Comparison of ENCODE assay signal across 27 cellular contexts in the genomic region with DNA sequence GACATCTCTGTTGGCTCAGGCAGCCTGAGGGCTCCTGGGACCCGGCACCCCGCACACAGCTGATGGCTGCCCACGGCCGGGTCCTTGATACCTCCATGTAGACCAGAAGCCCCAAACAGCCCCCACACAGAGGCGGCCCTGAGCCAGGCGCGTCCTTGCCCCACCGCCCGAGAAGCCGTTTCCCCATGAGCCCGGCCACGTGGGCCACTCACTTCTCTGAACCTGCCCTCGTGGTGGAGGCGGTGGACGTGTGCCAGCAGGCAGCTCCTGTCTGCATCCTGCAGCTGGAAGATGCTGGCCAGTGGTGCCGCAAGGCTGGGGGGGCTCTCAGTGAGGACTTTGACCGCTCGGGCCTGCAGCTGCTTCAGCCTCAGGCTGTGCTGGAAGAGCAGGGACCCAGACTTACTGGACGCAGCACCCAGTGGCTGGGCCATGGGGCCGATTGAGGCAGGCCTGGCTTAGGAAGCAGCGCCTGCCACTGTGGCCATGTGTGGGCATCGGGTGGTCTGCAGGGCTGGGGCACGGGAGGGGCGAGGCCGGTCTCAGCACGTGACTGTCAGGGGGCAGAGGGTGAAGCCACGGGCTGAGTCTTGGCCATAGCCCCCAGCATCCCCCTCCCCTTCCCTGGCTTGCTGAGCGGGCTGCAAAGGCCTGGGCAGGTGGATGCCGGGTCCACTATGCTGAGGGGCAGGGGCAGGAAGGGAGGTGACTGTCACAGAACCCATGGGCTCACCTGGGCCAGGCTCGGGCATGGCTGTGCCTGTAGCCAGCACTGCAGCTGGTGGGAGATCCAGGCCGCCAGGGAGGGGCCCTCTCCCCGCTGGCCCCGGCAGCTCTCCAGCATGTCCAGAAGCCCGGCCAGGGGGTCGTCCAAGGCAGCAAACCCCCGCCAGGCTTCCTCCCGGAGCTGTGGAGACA. TPM values are rescaled to one million over a fixed set of nuclear protein-coding genes. Genes with fewer than 3 reads are reported as not detected.
DNase-seq lines count a peak whose midpoint lies in the region; ATAC-seq and TF ChIP-seq lines count a peak whose summit lies in the region.
"Had no signal": no experiment of that assay in that cellular context is flagged by ENCODE, and none has a peak within 500 bp of the region (broad histone marks: within the 10 kb centered on the region; RNA-seq: fewer than 3 reads in every experiment).

No MANE protein-coding gene starts in this region.

- no peaks in the 10 kb centered on the region for H4K20me1 ChIP-seq in IMR-90 (ENCODE audit: insufficient read depth, low read length)
- H4K20me1 ChIP-seq: BLaER1 treated with 17β-estradiol and CSF1 and Interleukin-3, amounts not matched to agents 10 nM and 100 nM had no signal

- H3K27me3 ChIP-seq in IMR-90 (ENCODE audit: control insufficient read depth, insufficient read depth, low read length): no peaks in the 10 kb centered on the region
- H3K27me3 ChIP-seq: BLaER1 treated with 17β-estradiol and CSF1 and Interleukin-3, amounts not matched to agents 10 nM and 100 nM; body of pancreas; left lung; suprapubic skin; vagina had no signal

- dilution Hi-C loops in IMR-90 (cut with HindIII; ENCODE audit: low sequenced_read_pairs, unreplicated experiment): no loop called here

- TF ChIP-seq POLR2A in IMR-90 (IDR thresholded peaks at IDR 0.05; ENCODE audit: low read depth, low read length): no peak

- H3K56ac ChIP-seq in IMR-90 (ENCODE audit: extremely low read depth, insufficient read depth, low read length): no peak overlapping the region

- BruUV-seq in IMR-90 (replicated peaks; lab: Mats Ljungman, UMichigan): no TSS peak

- peak overlapping the region; percentile 16 for H2AK9ac ChIP-seq in IMR-90 (replicated peaks; ENCODE audit: low read depth, low read length, poor library complexity)

- no peak overlapping the region for H4K5ac ChIP-seq in IMR-90 (ENCODE audit: low read depth, low read length)

- H3K4me1 ChIP-seq in IMR-90 (ENCODE audit: control insufficient read depth, insufficient read depth, low read length): peaks cover 2% of the 10 kb centered on the region; the same call in 1 of the 2 replicates
- H3K4me1 ChIP-seq: left lung, suprapubic skin, vagina had no signal

- TF ChIP-seq CTCF in IMR-90 (conservative IDR thresholded peaks at IDR 0.05; ENCODE audit: low read depth, low read length): no peak

- no peak overlapping the region for H2AK5ac ChIP-seq in IMR-90 (ENCODE audit: low read depth, low read length)

- H3K27me3 Mint-ChIP-seq in activated naive CD8-positive, alpha-beta T cell treated with anti-CD3 and anti-CD28 coated beads, Interleukin-2, amount 10 ng/mL, durations not matched to agents 7 days and 5 days: no peaks in the 10 kb centered on the region
- H3K27me3 Mint-ChIP-seq in activated naive CD8-positive, alpha-beta T cell treated with anti-CD3 and anti-CD28 coated beads for 36 hours: no peaks in the 10 kb centered on the region
- H3K27me3 Mint-ChIP-seq: activated naive CD8-positive, alpha-beta T cell treated with anti-CD3 and anti-CD28 coated beads, Interleukin-2, amount 50 U/mL, for 24 hours; natural killer cell treated with Interleukin-12 subunit alpha and Interleukin-12 subunit beta and Interleukin-15 and Interleukin-18, amount 100 ng/mL, for 72 hours had no signal

- no peak overlapping the region for H2BK5ac ChIP-seq in IMR-90 (ENCODE audit: low read depth, low read length, poor library complexity, severe bottlenecking)

- H3K4me2 ChIP-seq in IMR-90 (ENCODE audit: low read depth, low read length): no peak overlapping the region

- no peak overlapping the region for H4K8ac ChIP-seq in IMR-90 (ENCODE audit: low read depth in 2 of 2, low read length in 2 of 2)

- H3K36me3 Mint-ChIP-seq in activated naive CD8-positive, alpha-beta T cell treated with anti-CD3 and anti-CD28 coated beads, Interleukin-2, amount 10 ng/mL, durations not matched to agents 7 days and 5 days: no peaks in the 10 kb centered on the region
- H3K36me3 Mint-ChIP-seq in activated naive CD8-positive, alpha-beta T cell treated with anti-CD3 and anti-CD28 coated beads for 36 hours: no peaks in the 10 kb centered on the region
- H3K36me3 Mint-ChIP-seq: natural killer cell treated with Interleukin-12 subunit alpha and Interleukin-12 subunit beta and Interleukin-15 and Interleukin-18, amount 100 ng/mL, for 72 hours; stimulated activated effector memory CD8-positive, alpha-beta T cell treated with anti-CD3 and anti-CD28 coated beads, Interleukin-12 subunit alpha, Interleukin-12 subunit beta, amount 100 ng/mL, for 72 hours had no signal

- peak; percentile 17 for ATAC-seq in activated naive CD8-positive, alpha-beta T cell treated with anti-CD3 and anti-CD28 coated beads, Interleukin-2, amount 10 ng/mL, durations not matched to agents 7 days and 5 days (ENCODE audit: low read depth)
- ATAC-seq in IMR-90 (ENCODE audit: low read depth) (no peak), HG03139 (IDR thresholded peaks at IDR 0.05; ENCODE audit: unreplicated experiment) (no peak)
- ATAC-seq: activated naive CD8-positive, alpha-beta T cell treated with anti-CD3 and anti-CD28 coated beads, Interleukin-2, amount 50 U/mL, for 24 hours; body of pancreas; left lung; natural killer cell treated with Interleukin-12 subunit alpha and Interleukin-12 subunit beta and Interleukin-15 and Interleukin-18, amount 100 ng/mL, for 72 hours; stimulated activated effector memory CD8-positive, alpha-beta T cell treated with anti-CD3 and anti-CD28 coated beads, Interleukin-12 subunit alpha, Interleukin-12 subunit beta, amount 100 ng/mL, for 72 hours had no signal

- H3K9me3 Mint-ChIP-seq in activated naive CD8-positive, alpha-beta T cell treated with anti-CD3 and anti-CD28 coated beads, Interleukin-2, amount 10 ng/mL, durations not matched to agents 7 days and 5 days: peaks cover 1% of the 10 kb centered on the region
- no peaks in the 10 kb centered on the region for H3K9me3 Mint-ChIP-seq in activated naive CD8-positive, alpha-beta T cell treated with anti-CD3 and anti-CD28 coated beads for 36 hours
- H3K9me3 Mint-ChIP-seq: activated naive CD8-positive, alpha-beta T cell treated with anti-CD3 and anti-CD28 coated beads, Interleukin-2, amount 50 U/mL, for 24 hours; natural killer cell treated with Interleukin-12 subunit alpha and Interleukin-12 subunit beta and Interleukin-15 and Interleukin-18, amount 100 ng/mL, for 72 hours; stimulated activated effector memory CD8-positive, alpha-beta T cell treated with anti-CD3 and anti-CD28 coated beads, Interleukin-12 subunit alpha, Interleukin-12 subunit beta, amount 100 ng/mL, for 72 hours had no signal

- no peak overlapping the region for H2BK20ac ChIP-seq in IMR-90 (ENCODE audit: low read depth, low read length)

- no peak overlapping the region for H2BK120ac ChIP-seq in IMR-90 (ENCODE audit: low read depth, low read length)

- no peak overlapping the region for H3K23ac ChIP-seq in IMR-90 (ENCODE audit: low read depth, low read length)

- CTCF ChIA-PET in IMR-90 (lab: Yijun Ruan, JAX): no interaction called here

- no peaks in the 10 kb centered on the region for H3K79me1 ChIP-seq in IMR-90 (ENCODE audit: low read depth in 1 of 2, low read length in 2 of 2)

- H3K4me3 Mint-ChIP-seq in activated naive CD8-positive, alpha-beta T cell treated with anti-CD3 and anti-CD28 coated beads, Interleukin-2, amount 10 ng/mL, durations not matched to agents 7 days and 5 days: no peak overlapping the region
- no peak overlapping the region for H3K4me3 Mint-ChIP-seq in activated naive CD8-positive, alpha-beta T cell treated with anti-CD3 and anti-CD28 coated beads for 36 hours
- H3K4me3 Mint-ChIP-seq: activated naive CD8-positive, alpha-beta T cell treated with anti-CD3 and anti-CD28 coated beads, Interleukin-2, amount 50 U/mL, for 24 hours; natural killer cell treated with Interleukin-12 subunit alpha and Interleukin-12 subunit beta and Interleukin-15 and Interleukin-18, amount 100 ng/mL, for 72 hours; stimulated activated effector memory CD8-positive, alpha-beta T cell treated with anti-CD3 and anti-CD28 coated beads, Interleukin-12 subunit alpha, Interleukin-12 subunit beta, amount 100 ng/mL, for 72 hours had no signal

- no peaks in the 10 kb centered on the region for H3K36me3 ChIP-seq in IMR-90 (ENCODE audit: control insufficient read depth, insufficient read depth, low read length)

- no peak overlapping the region for H3K27ac ChIP-seq in IMR-90 (ENCODE audit: insufficient read depth, low read length)
- H3K27ac ChIP-seq: body of pancreas, left lung, suprapubic skin, vagina had no signal

- POLR2A ChIA-PET in activated naive CD8-positive, alpha-beta T cell treated with anti-CD3 and anti-CD28 coated beads, Interleukin-2, amount 10 ng/mL, durations not matched to agents 7 days and 5 days (lab: Charles Lee): no interaction called here
- POLR2A ChIA-PET in IMR-90 (lab: Charles Lee; ENCODE audit: unreplicated experiment): no interaction called here

- no peak overlapping the region for H3K18ac ChIP-seq in IMR-90 (ENCODE audit: low read depth, low read length)

- H3K4ac ChIP-seq in IMR-90 (ENCODE audit: low read depth, low read length): no peak overlapping the region

- no peaks in the 10 kb centered on the region for H3K9me1 ChIP-seq in IMR-90 (ENCODE audit: insufficient read depth, low read length)

- no peak overlapping the region for H2BK15ac ChIP-seq in IMR-90 (ENCODE audit: low read depth, low read length)

- intact Hi-C loops in IMR-90 (cut with micrococcal nuclease): no loop called here

- H3K14ac ChIP-seq in IMR-90 (replicated peaks; ENCODE audit: low read depth, low read length): no peak overlapping the region

- H3K4me1 Mint-ChIP-seq in activated naive CD8-positive, alpha-beta T cell treated with anti-CD3 and anti-CD28 coated beads, Interleukin-2, amount 10 ng/mL, durations not matched to agents 7 days and 5 days: no peaks in the 10 kb centered on the region
- H3K4me1 Mint-ChIP-seq in activated naive CD8-positive, alpha-beta T cell treated with anti-CD3 and anti-CD28 coated beads for 36 hours: no peaks in the 10 kb centered on the region
- H3K4me1 Mint-ChIP-seq: activated naive CD8-positive, alpha-beta T cell treated with anti-CD3 and anti-CD28 coated beads, Interleukin-2, amount 50 U/mL, for 24 hours; stimulated activated effector memory CD8-positive, alpha-beta T cell treated with anti-CD3 and anti-CD28 coated beads, Interleukin-12 subunit alpha, Interleukin-12 subunit beta, amount 100 ng/mL, for 72 hours had no signal

- peaks cover 2% of the 10 kb centered on the region; the same call in 1 of the 2 replicates for H3K9me3 ChIP-seq in IMR-90 (ENCODE audit: control insufficient read depth, insufficient read depth, low read length)
- H3K9me3 ChIP-seq: body of pancreas, suprapubic skin, vagina had no signal

- no peak overlapping the region for H3K4me3 ChIP-seq in IMR-90 (ENCODE audit: insufficient read depth, low read depth, low read length)
- H3K4me3 ChIP-seq: BLaER1 treated with 17β-estradiol and CSF1 and Interleukin-3, amounts not matched to agents 10 nM and 100 nM; body of pancreas; left lung; suprapubic skin; vagina had no signal

- no peak overlapping the region for H3K27ac Mint-ChIP-seq in activated naive CD8-positive, alpha-beta T cell treated with anti-CD3 and anti-CD28 coated beads, Interleukin-2, amount 10 ng/mL, durations not matched to agents 7 days and 5 days
- H3K27ac Mint-ChIP-seq in activated naive CD8-positive, alpha-beta T cell treated with anti-CD3 and anti-CD28 coated beads for 36 hours: no peak overlapping the region
- H3K27ac Mint-ChIP-seq: activated naive CD8-positive, alpha-beta T cell treated with anti-CD3 and anti-CD28 coated beads, Interleukin-2, amount 50 U/mL, for 24 hours; natural killer cell treated with Interleukin-12 subunit alpha and Interleukin-12 subunit beta and Interleukin-15 and Interleukin-18, amount 100 ng/mL, for 72 hours; stimulated activated effector memory CD8-positive, alpha-beta T cell treated with anti-CD3 and anti-CD28 coated beads, Interleukin-12 subunit alpha, Interleukin-12 subunit beta, amount 100 ng/mL, for 72 hours had no signal

- no peak overlapping the region for H4K91ac ChIP-seq in IMR-90 (ENCODE audit: insufficient read depth, low read depth, low read length)

- H2AFZ ChIP-seq in IMR-90 (replicated peaks; ENCODE audit: low read length, poor library complexity): no peak overlapping the region

- 90% methylated on average over 7 of the region's 37 CpGs; no CpG with 5 or more reads in 1 of the 2 experiments for WGBS in IMR-90 (ENCODE audit: extremely low coverage in 2 of 2, insufficient read length in 1 of 2), 2 experiments

- H3K9ac ChIP-seq in IMR-90 (ENCODE audit: low read depth, low read length): no peak overlapping the region

- in situ Hi-C loops in IMR-90 (cut with MboI; ENCODE audit: low sequenced_read_pairs): no loop called here

- TF ChIP-seq RAD21 in IMR-90 (IDR thresholded peaks at IDR 0.05; ENCODE audit: low read length): no peak

- DNase-seq in activated naive CD8-positive, alpha-beta T cell treated with anti-CD3 and anti-CD28 coated beads, Interleukin-2, amount 10 ng/mL, durations not matched to agents 7 days and 5 days: no peak
- no peak for DNase-seq in activated naive CD8-positive, alpha-beta T cell treated with anti-CD3 and anti-CD28 coated beads for 36 hours
- DNase-seq in IMR-90 (no peak), kidney tubule cell (ENCODE audit: low spot score) (peak; percentile 9), retina (peak; percentile 62), NCI-H1417 (lab: John Stamatoyannopoulos, UW) (no peak), NAMALWA (ENCODE audit: low spot score) (no peak)
- DNase-seq: activated CD4-positive, alpha-beta T cell treated with anti-CD3 and anti-CD28 coated beads, Interleukin-2, amount 50 U/mL, for 4 hours; activated CD8-positive, alpha-beta memory T cell treated with anti-CD3 and anti-CD28 coated beads, Interleukin-2, amount 50 U/mL, for 4 hours; activated naive CD8-positive, alpha-beta T cell treated with anti-CD3 and anti-CD28 coated beads, Interleukin-2, amount 50 U/mL, for 24 hours; effector CD8-positive, alpha-beta T cell; erythroblast; midbrain; NCI-H1092 treated with DMSO at 0.1 percent for 48 hours; NCI-H2081; NCI-H345; NCI-H774; T-helper 9 cell had no signal

RNA-seq across cellular contexts. Expression of a gene that starts 50.0 kb away (rescaled TPM):
- total RNA-seq in activated naive CD8-positive, alpha-beta T cell treated with anti-CD3 and anti-CD28 coated beads, Interleukin-2, amount 10 ng/mL, durations not matched to agents 7 days and 5 days: 10 to 100 TPM; 23.4 to 24.7 TPM
- total RNA-seq in activated naive CD8-positive, alpha-beta T cell treated with anti-CD3 and anti-CD28 coated beads for 36 hours: 1 to 10 TPM; 3.6 to 4.2 TPM
- 1.1 and 1.7 TPM in 2 replicates for total RNA-seq in IMR-90 (2012; rRNA removed)
- 7.4 and 10.2 TPM in 2 replicates for polyA plus RNA-seq in IMR-90 (2012; rRNA removed)
- 5.4 and 9.9 TPM in 2 replicates for polyA plus RNA-seq in IMR-90 (2012; cell fraction: cytosol; rRNA removed)
- polyA plus RNA-seq in IMR-90 (2012; cell fraction: nucleus; rRNA removed; ENCODE audit: low replicate concordance): 24.4 and 50.7 TPM in 2 replicates

RNA-seq across cellular contexts. Expression of a gene that starts 50.2 kb away (rescaled TPM):
- total RNA-seq in activated naive CD8-positive, alpha-beta T cell treated with anti-CD3 and anti-CD28 coated beads, Interleukin-2, amount 10 ng/mL, durations not matched to agents 7 days and 5 days: 1 to 10 TPM; 2.8 to 3.7 TPM
- under 1 TPM; 0.66 to 0.76 TPM for total RNA-seq in activated naive CD8-positive, alpha-beta T cell treated with anti-CD3 and anti-CD28 coated beads for 36 hours
- not detected in 2 replicates for total RNA-seq in IMR-90 (2012; rRNA removed)
- 0.16 and 0.17 TPM in 2 replicates for polyA plus RNA-seq in IMR-90 (2012; rRNA removed)
- 0.08 and 0.25 TPM in 2 replicates for polyA plus RNA-seq in IMR-90 (2012; cell fraction: cytosol; rRNA removed)
- polyA plus RNA-seq in IMR-90 (2012; cell fraction: nucleus; rRNA removed; ENCODE audit: low replicate concordance): 1.3 and 3.4 TPM in 2 replicates
- total RNA-seq: fibroblast of villous mesenchyme had no signal

Comparison
In these comparisons a context has a peak if more than half of its experiments do, and no peak if none do; other contexts are left out.
1. DNase-seq: peak in kidney tubule cell (single experiment) and retina (single experiment); none in activated naive CD8-positive, alpha-beta T cell treated with anti-CD3 and anti-CD28 coated beads, Interleukin-2, amount 10 ng/mL, durations not matched to agents 7 days and 5 days (single experiment), activated naive CD8-positive, alpha-beta T cell treated with anti-CD3 and anti-CD28 coated beads for 36 hours (single experiment), IMR-90 (single experiment), NCI-H1417 (0 of 3) and NAMALWA (single experiment).